8 cellular contexts compared by ENCODE assay signal in the genomic region with DNA sequence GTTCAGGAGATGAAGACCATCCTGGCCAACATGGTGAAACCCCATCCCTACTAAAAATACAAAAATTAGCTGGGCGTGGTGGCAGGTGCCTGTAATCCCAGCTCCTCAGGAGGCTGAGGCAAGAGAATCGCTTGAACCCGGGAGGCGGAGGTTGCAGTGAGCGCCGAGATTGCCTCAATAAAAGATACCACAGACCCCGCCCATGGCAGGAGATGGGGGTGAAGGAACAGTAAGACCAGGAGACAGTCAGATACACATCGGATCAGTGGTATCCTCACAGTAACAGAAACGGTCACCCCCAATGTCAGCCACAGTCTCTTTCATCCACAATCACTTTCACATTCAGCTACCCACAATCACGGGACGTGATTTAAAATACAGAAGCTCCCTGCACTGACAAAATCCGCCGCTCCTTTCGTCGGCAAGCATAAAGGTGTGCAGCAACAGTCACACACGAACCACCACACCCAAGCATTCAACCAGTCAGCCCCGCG. TPM values are rescaled to one million over a fixed set of nuclear protein-coding genes. Genes with fewer than 3 reads are reported as not detected.
DNase-seq lines count a peak whose midpoint lies in the region; ATAC-seq and TF ChIP-seq lines count a peak whose summit lies in the region.
"Not testable (repeated sequence)": the region's sequence is repeated elsewhere in the genome, so short reads cannot be mapped to it uniquely, and the experiment has no call there.

No MANE protein-coding gene starts in this region.

- peak; percentile 52 for ATAC-seq in CD8-positive, alpha-beta T cell
- ATAC-seq in GM21423 (IDR thresholded peaks at IDR 0.05; ENCODE audit: unreplicated experiment) (peak; percentile 26), HG03135 (IDR thresholded peaks at IDR 0.05; ENCODE audit: unreplicated experiment) (peak; percentile 29)
- ATAC-seq in stimulated activated effector memory CD8-positive, alpha-beta T cell treated with anti-CD3 and anti-CD28 coated beads, Interleukin-12 subunit alpha, Interleukin-12 subunit beta, amount 100 ng/mL, for 72 hours = peak; percentile 72

- peak overlapping the region; percentile 95 for H3K4me3 ChIP-seq in CD8-positive, alpha-beta T cell (ENCODE audit: low read depth, low read length)
- peak overlapping the region; percentile 80 for H3K4me3 ChIP-seq in OCI-LY1 (ENCODE audit: low read depth, low read length, poor library complexity, severe bottlenecking)
- peak overlapping the region; percentile 64 to 91 (median 82) for H3K4me3 ChIP-seq in fibroblast of lung (replicated peaks in 1 of 4; ENCODE audit: control extremely low read depth in 1 of 4, insufficient read depth in 1 of 4, low read depth in 3 of 4, low read length in 4 of 4)
- peak overlapping the region; percentile 66 for H3K4me3 ChIP-seq in mononuclear cell (ENCODE audit: low read length)

- not testable (repeated sequence) for H3K9me2 ChIP-seq in OCI-LY1 (ENCODE audit: low read depth, low read length)

- H3K9ac ChIP-seq in OCI-LY1 (ENCODE audit: low read length) (peak overlapping the region; percentile 78), fibroblast of lung (ENCODE audit: insufficient read depth, low read length) (peak overlapping the region; percentile 47)

- peak overlapping the region; percentile 99 for H3K4me3 Mint-ChIP-seq in CD8-positive, alpha-beta T cell
- H3K4me3 Mint-ChIP-seq in activated naive CD8-positive, alpha-beta T cell = peak overlapping the region; percentile 92
- peak overlapping the region; percentile 94 for H3K4me3 Mint-ChIP-seq in stimulated activated effector memory CD8-positive, alpha-beta T cell treated with anti-CD3 and anti-CD28 coated beads, Interleukin-12 subunit alpha, Interleukin-12 subunit beta, amount 100 ng/mL, for 72 hours

- not testable (repeated sequence) for H3K79me2 ChIP-seq in OCI-LY1 (ENCODE audit: insufficient read depth, low read length); fibroblast of lung (ENCODE audit: control insufficient read depth, insufficient read depth, low read length)

- not testable (repeated sequence) for H4K20me1 ChIP-seq in OCI-LY1 (ENCODE audit: insufficient read depth, low read length); fibroblast of lung (ENCODE audit: control insufficient read depth, extremely low read depth, insufficient read depth, low read length)

- not testable (repeated sequence) for H3K27me3 ChIP-seq in CD8-positive, alpha-beta T cell (ENCODE audit: insufficient read depth, low read length); OCI-LY1 (ENCODE audit: insufficient read depth, low read length); fibroblast of lung (ENCODE audit: control insufficient read depth, insufficient read depth, low read length); mononuclear cell (ENCODE audit: insufficient read depth, low read length)

- not testable (repeated sequence) for DNase-seq in CD8-positive, alpha-beta T cell; fibroblast of lung (ENCODE audit: low read depth in 2 of 2); stimulated activated effector memory CD8-positive, alpha-beta T cell treated with anti-CD3 and anti-CD28 coated beads, Interleukin-12 subunit alpha, Interleukin-12 subunit beta, amount 100 ng/mL, for 72 hours (ENCODE audit: low spot score in 2 of 2)

- H3K27ac Mint-ChIP-seq in CD8-positive, alpha-beta T cell = peak overlapping the region; percentile 96
- H3K27ac Mint-ChIP-seq in activated naive CD8-positive, alpha-beta T cell = peak overlapping the region; percentile 94
- H3K27ac Mint-ChIP-seq in stimulated activated effector memory CD8-positive, alpha-beta T cell treated with anti-CD3 and anti-CD28 coated beads, Interleukin-12 subunit alpha, Interleukin-12 subunit beta, amount 100 ng/mL, for 72 hours = peak overlapping the region; percentile 94

- H3K4me2 ChIP-seq in OCI-LY1 (ENCODE audit: low read length) = peak overlapping the region; percentile 83
- H3K4me2 ChIP-seq in fibroblast of lung (ENCODE audit: extremely low read depth, insufficient read depth, low read length) = peak overlapping the region; percentile 80

- H3K9me3 Mint-ChIP-seq in CD8-positive, alpha-beta T cell; activated naive CD8-positive, alpha-beta T cell (ENCODE audit: low read depth): not testable (repeated sequence)
- H3K9me3 Mint-ChIP-seq in stimulated activated effector memory CD8-positive, alpha-beta T cell treated with anti-CD3 and anti-CD28 coated beads, Interleukin-12 subunit alpha, Interleukin-12 subunit beta, amount 100 ng/mL, for 72 hours = peaks cover 11% of the 10 kb centered on the region

- H3K4me1 Mint-ChIP-seq in CD8-positive, alpha-beta T cell (ENCODE audit: low read depth) = peaks cover 20% of the 10 kb centered on the region
- H3K4me1 Mint-ChIP-seq in activated naive CD8-positive, alpha-beta T cell (ENCODE audit: low read depth) = peaks cover 17% of the 10 kb centered on the region
- H3K4me1 Mint-ChIP-seq in stimulated activated effector memory CD8-positive, alpha-beta T cell treated with anti-CD3 and anti-CD28 coated beads, Interleukin-12 subunit alpha, Interleukin-12 subunit beta, amount 100 ng/mL, for 72 hours = peaks cover 15% of the 10 kb centered on the region

- peak overlapping the region; percentile 82 for H3K27ac ChIP-seq in CD8-positive, alpha-beta T cell (ENCODE audit: low read depth, low read length)
- H3K27ac ChIP-seq in OCI-LY1 (ENCODE audit: low read depth, low read length, poor library complexity, severe bottlenecking) (peak overlapping the region; percentile 70), fibroblast of lung (ENCODE audit: insufficient read depth, low read length) (peak overlapping the region; percentile 66)

- H3K36me3 Mint-ChIP-seq in CD8-positive, alpha-beta T cell; stimulated activated effector memory CD8-positive, alpha-beta T cell treated with anti-CD3 and anti-CD28 coated beads, Interleukin-12 subunit alpha, Interleukin-12 subunit beta, amount 100 ng/mL, for 72 hours: not testable (repeated sequence)
- H3K36me3 Mint-ChIP-seq in activated naive CD8-positive, alpha-beta T cell = peaks cover 16% of the 10 kb centered on the region

- POLR2A ChIA-PET in CD8-positive, alpha-beta T cell (lab: Charles Lee) = interaction anchor here (0.6 to 2.1 kb wide), 17 partner anchors 34 to 1231 kb away, joined by 3 to 14 read pairs (median 4); a partner anchor contains a TSS

- CTCF ChIA-PET in CD8-positive, alpha-beta T cell (lab: Charles Lee) = interaction anchor here (1.0 kb wide), 1 partner anchor 9 kb away, joined by 3 read pairs; no protein-coding TSS in a partner anchor

- H3F3A ChIP-seq in OCI-LY1 (ENCODE audit: insufficient read depth, low read length) = not testable (repeated sequence)

- not testable (repeated sequence) for H3K4me1 ChIP-seq in CD8-positive, alpha-beta T cell (ENCODE audit: insufficient read depth, low read length); fibroblast of lung (ENCODE audit: control insufficient read depth, extremely low read depth, insufficient read depth, low read length)
- H3K4me1 ChIP-seq in OCI-LY1 (ENCODE audit: insufficient read depth, low read length, severe bottlenecking) = peaks cover 13% of the 10 kb centered on the region
- H3K4me1 ChIP-seq in mononuclear cell (ENCODE audit: insufficient read depth, low read length) = peaks cover 11% of the 10 kb centered on the region

- H3K9me3 ChIP-seq in CD8-positive, alpha-beta T cell (ENCODE audit: low read length); OCI-LY1 (ENCODE audit: low read length); fibroblast of lung (ENCODE audit: control insufficient read depth, insufficient read depth, low read depth, low read length): not testable (repeated sequence)
- peaks cover 20% of the 10 kb centered on the region for H3K9me3 ChIP-seq in mononuclear cell (ENCODE audit: low read depth, low read length)

- peak overlapping the region; percentile 35; the same call in 1 of the 2 replicates for H2AFZ ChIP-seq in OCI-LY1 (ENCODE audit: low read length)
- H2AFZ ChIP-seq in fibroblast of lung (ENCODE audit: low read length) = peak overlapping the region; percentile 98

- intact Hi-C loops in CD8-positive, alpha-beta T cell (cut with DNase I, micrococcal nuclease) = loop anchor here (1.0 to 5.0 kb wide), 12 partner anchors 36 to 993 kb away; a partner anchor contains a TSS

- not testable (repeated sequence) for H3K36me3 ChIP-seq in CD8-positive, alpha-beta T cell (ENCODE audit: insufficient read depth, low read length); fibroblast of lung (ENCODE audit: control insufficient read depth, insufficient read depth, low read length)
- H3K36me3 ChIP-seq in OCI-LY1 (ENCODE audit: insufficient read depth, low read length) = peaks cover 30% of the 10 kb centered on the region

- H3K27me3 Mint-ChIP-seq in CD8-positive, alpha-beta T cell (ENCODE audit: low read depth); activated naive CD8-positive, alpha-beta T cell: not testable (repeated sequence)

- not testable (repeated sequence) for TF ChIP-seq CTCF in CD8-positive, alpha-beta T cell (IDR thresholded peaks at IDR 0.05); OCI-LY1 (IDR thresholded peaks at IDR 0.05; ENCODE audit: low read length); fibroblast of lung (conservative IDR thresholded peaks at IDR 0.05 in 1 of 2, IDR thresholded peaks at IDR 0.05 in 1 of 2; ENCODE audit: low read depth in 1 of 2, low read length in 2 of 2)

RNA-seq across cellular contexts. Expression of a gene that starts 0.5 kb away (rescaled TPM):
- total RNA-seq in CD8-positive, alpha-beta T cell = 10 to 100 TPM; 12.9 to 14.2 TPM
- total RNA-seq in fibroblast of lung (6.6 and 8.2 TPM in 2 replicates), mononuclear cell (8.9 TPM)
- polyA plus RNA-seq in fibroblast of lung = 4.1 and 4.6 TPM in 2 replicates
- 2.7 and 3.2 TPM in 2 replicates for polyA plus RNA-seq in fibroblast of lung (2012)
- polyA minus RNA-seq in fibroblast of lung (ENCODE audit: low replicate concordance) = 0.67 and 2.3 TPM in 2 replicates
